Comparison of ENCODE assay signal across 23 cellular contexts in genomic region chr3:169667380-169667671, GRCh38. TPM values are rescaled to one million over a fixed set of nuclear protein-coding genes. Genes with fewer than 3 reads are reported as not detected.
DNase-seq lines count a peak whose midpoint lies in the region; ATAC-seq, FAIRE-seq and TF ChIP-seq lines count a peak whose summit lies in the region.
"Had no signal": no experiment of that assay in that cellular context is flagged by ENCODE, and none has a peak within 500 bp of the region (broad histone marks: within the 10 kb centered on the region; RNA-seq: fewer than 3 reads in every experiment).

No MANE protein-coding gene starts in this region.

- H3K4me1 ChIP-seq in HUES48 (ENCODE audit: control insufficient read depth, insufficient read depth, low read length) (peaks cover 41% of the 10 kb centered on the region), body of pancreas (peaks cover 40% of the 10 kb centered on the region), stomach smooth muscle (ENCODE audit: control insufficient read depth, insufficient read depth, low read length) (peaks cover 24% of the 10 kb centered on the region)
- H3K4me1 ChIP-seq: ascending aorta had no signal

- WGBS in body of pancreas, 2 donors, result 33 to 41% methylated on average over 7 of the region's 7 CpGs

- intact Hi-C loops in body of pancreas (cut with DNase I), result no loop called here

- no peaks in the 10 kb centered on the region for H3K9me3 ChIP-seq in HUES48 (ENCODE audit: control insufficient read depth, insufficient read depth, low read length)
- no peaks in the 10 kb centered on the region for H3K9me3 ChIP-seq in body of pancreas
- H3K9me3 ChIP-seq in stomach smooth muscle (ENCODE audit: control insufficient read depth in 2 of 2, low read length in 2 of 2), result no peaks in the 10 kb centered on the region
- H3K9me3 ChIP-seq: ascending aorta, right atrium auricular region had no signal

- FAIRE-seq in RCC 7860 (lab: Jason Lieb, UNC), result no peak
- FAIRE-seq: HepG2 had no signal

- TF ChIP-seq POLR2A in body of pancreas (IDR thresholded peaks at IDR 0.05), result no peak

- H3K4me3 ChIP-seq in HUES48 (ENCODE audit: low read depth, low read length) (peak overlapping the region; percentile 59; the same call in 1 of the 2 replicates), body of pancreas (no peak overlapping the region), stomach smooth muscle (ENCODE audit: low read length in 2 of 2) (peak overlapping the region in 1 of 2 donors; percentile 78)
- H3K4me3 ChIP-seq: GM23248 had no signal

- peaks cover 68% of the 10 kb centered on the region for H3K27me3 ChIP-seq in HUES48 (ENCODE audit: control insufficient read depth, insufficient read depth, low read length)
- no peaks in the 10 kb centered on the region for H3K27me3 ChIP-seq in body of pancreas
- peaks cover 8 to 81% of the 10 kb centered on the region in 2 donors for H3K27me3 ChIP-seq in stomach smooth muscle (ENCODE audit: control insufficient read depth in 1 of 2, insufficient read depth in 2 of 2, low read length in 2 of 2)
- H3K27me3 ChIP-seq: ascending aorta had no signal

- TF ChIP-seq CTCF in body of pancreas (IDR thresholded peaks at IDR 0.05), result no peak

- H3K9ac ChIP-seq in HUES48 (ENCODE audit: low read depth, low read length) (no peak overlapping the region), stomach smooth muscle (ENCODE audit: low read length in 2 of 2) (no peak overlapping the region)
- H3K9ac ChIP-seq: GM23248 had no signal

- DNase-seq in body of pancreas, result no peak
- peak; percentile 44 for DNase-seq in left kidney (ENCODE audit: low read depth, low spot score)
- DNase-seq in NOMO-1 treated with dmso at 0.1 percent for 144 hours (lab: John Stamatoyannopoulos, UW; ENCODE audit: unreplicated experiment), result no peak
- no peak for DNase-seq in RCC 7860 (ENCODE audit: low spot score)
- DNase-seq: activated CD8-positive, alpha-beta T cell treated with anti-CD3 and anti-CD28 coated beads for 36 hours; activated T-cell treated with anti-CD3 and anti-CD28 coated beads, Interleukin-2, amount 50 U/mL, for 24 hours; GM23248; kidney glomerular epithelial cell; midbrain; MM.1S; NCI-H146; NCI-H748 treated with DMSO at 0.1 percent for 48 hours; nucleus accumbens; OCI-M1; stimulated activated CD4-positive, alpha-beta T cell treated with anti-CD3 and anti-CD28 coated beads, Interleukin-12 subunit alpha, Interleukin-12 subunit beta, amount 100 ng/mL, for 4 hours; stimulated activated CD8-positive, alpha-beta memory T cell treated with anti-CD3 and anti-CD28 coated beads, Interleukin-4, amount 100 ng/mL, for 48 hours had no signal

- H3K27ac ChIP-seq in HUES48 (ENCODE audit: low read depth, low read length) (no peak overlapping the region), body of pancreas (peak overlapping the region; percentile 91 to 96 (median 94)), stomach smooth muscle (ENCODE audit: low read length) (peak overlapping the region; percentile 49)
- H3K27ac ChIP-seq: GM23248, right atrium auricular region had no signal

- ATAC-seq in body of pancreas, result no peak
- no peak for ATAC-seq in HG03045 (IDR thresholded peaks at IDR 0.05; ENCODE audit: unreplicated experiment)
- ATAC-seq: activated CD8-positive, alpha-beta T cell treated with anti-CD3 and anti-CD28 coated beads for 36 hours; HepG2 had no signal

- H3K36me3 ChIP-seq in HUES48 (ENCODE audit: control insufficient read depth, insufficient read depth, low read length) (no peaks in the 10 kb centered on the region), body of pancreas (replicated peaks in 1 of 2; ENCODE audit: insufficient read depth in 1 of 2, low read depth in 2 of 2) (no peaks in the 10 kb centered on the region), stomach smooth muscle (ENCODE audit: control insufficient read depth in 2 of 2, insufficient read depth in 2 of 2, low read length in 2 of 2) (no peaks in the 10 kb centered on the region)
- H3K36me3 ChIP-seq: ascending aorta, right atrium auricular region had no signal

RNA-seq across cellular contexts. Expression of gene MECOM, which starts 3.8 kb away (rescaled TPM):
- total RNA-seq in body of pancreas, result 10 to 100 TPM; 47.5 to 58.1 TPM
- total RNA-seq: activated CD8-positive, alpha-beta T cell treated with anti-CD3 and anti-CD28 coated beads for 36 hours; T-helper 2 cell treated with Interferon-gamma antibody and Interleukin-4, amounts not matched to agents 100 ng/mL and 5 ng/mL, for 36 hours had no signal
